In the genomic region with DNA sequence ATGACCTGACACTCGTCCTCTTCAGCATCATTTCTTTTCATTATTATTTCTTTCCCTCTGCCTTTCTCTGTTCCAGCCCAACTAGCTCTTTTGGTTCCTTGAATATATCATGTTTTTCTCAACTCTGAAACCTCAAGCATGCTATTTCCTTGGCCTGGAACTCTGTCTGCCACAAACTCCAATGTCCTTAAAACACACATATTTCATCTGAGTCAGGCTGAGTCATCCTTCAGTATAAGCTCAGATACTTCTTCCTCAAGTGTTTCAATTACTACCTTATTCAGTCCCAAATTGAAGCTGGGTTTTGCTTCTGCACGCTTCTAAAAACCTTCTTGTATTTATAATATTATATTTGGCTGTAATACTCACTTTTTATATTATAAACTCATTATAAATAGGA, we compare ENCODE assay signal across 12 cellular contexts.
DNase-seq lines count a peak whose midpoint lies in the region; ATAC-seq and TF ChIP-seq lines count a peak whose summit lies in the region.
"Had no signal": no experiment of that assay in that cellular context is flagged by ENCODE, and none has a peak within 500 bp of the region (broad histone marks: within the 10 kb centered on the region; RNA-seq: fewer than 3 reads in every experiment).

No MANE protein-coding gene starts in this region.

- intact Hi-C loops in Panc1 (cut with micrococcal nuclease; ENCODE audit: unreplicated experiment) = no loop called here

- H3K4me1 ChIP-seq in Panc1 (ENCODE audit: control insufficient read depth, insufficient read depth, low read length) = no peaks in the 10 kb centered on the region
- H3K4me1 ChIP-seq: neural progenitor cell had no signal

- no TSS peak for BruUV-seq in Panc1 (replicated peaks; lab: Mats Ljungman, UMichigan)

- POLR2A ChIA-PET in Panc1 (lab: Charles Lee) = no interaction called here

- DNase-seq in GM04503 (ENCODE audit: low read depth) (peak; percentile 84), Panc1 (ENCODE audit: low read depth, low spot score) (peak; percentile 8), fibroblast of peridontal ligament (ENCODE audit: extremely low read depth) (peak; percentile 95), retinal pigment epithelial cell (ENCODE audit: low read depth) (peak; percentile 55), GM13977 (ENCODE audit: low spot score) (no peak)
- DNase-seq: amygdala, heart right ventricle, NCI-H1105 treated with DMSO at 0.1 percent for 48 hours had no signal

- no peaks in the 10 kb centered on the region for H3K27me3 ChIP-seq in Panc1 (ENCODE audit: control insufficient read depth, insufficient read depth, low read length)
- H3K27me3 ChIP-seq: heart right ventricle, neural progenitor cell had no signal

- no peak overlapping the region for H3K27ac ChIP-seq in Panc1 (ENCODE audit: low read length)
- H3K27ac ChIP-seq: heart right ventricle, neural progenitor cell had no signal

- CTCF ChIA-PET in Panc1 (lab: Charles Lee) = no interaction called here

- no peaks in the 10 kb centered on the region for H3K36me3 ChIP-seq in Panc1 (ENCODE audit: control insufficient read depth, insufficient read depth, low read length)
- H3K36me3 ChIP-seq: heart right ventricle, neural progenitor cell had no signal

- ATAC-seq in Panc1 = no peak
- no peak for ATAC-seq in GM18873 (IDR thresholded peaks at IDR 0.05; ENCODE audit: low FRiP score, unreplicated experiment)
- ATAC-seq in GM21825 (IDR thresholded peaks at IDR 0.05; ENCODE audit: unreplicated experiment) = no peak
- no peak for ATAC-seq in GM19023 (IDR thresholded peaks at IDR 0.05; ENCODE audit: unreplicated experiment)
- ATAC-seq: heart right ventricle had no signal

- TF ChIP-seq CTCF in Panc1 (IDR thresholded peaks at IDR 0.05) = no peak
- TF ChIP-seq CTCF in retinal pigment epithelial cell (conservative IDR thresholded peaks at IDR 0.05; ENCODE audit: low read depth, low read length) = no peak
- no peak for TF ChIP-seq CTCF in GM13977 (IDR thresholded peaks at IDR 0.05; ENCODE audit: extremely low read depth, insufficient read depth, missing control alignments)

- in situ Hi-C loops in Panc1 (cut with HindIII; ENCODE audit: low pct_unique_long_range_greater_than_20kb, low sequenced_read_pairs) = no loop called here
- in situ Hi-C loops in GM13977 (cut with MboI; ENCODE audit: low pct_unique_long_range_greater_than_20kb, low sequenced_read_pairs, unreplicated experiment) = no loop called here

- H3K4me3 ChIP-seq in Panc1 (ENCODE audit: low read depth in 2 of 2, low read length in 2 of 2) (no peak overlapping the region), retinal pigment epithelial cell (ENCODE audit: low read length) (no peak overlapping the region)
- H3K4me3 ChIP-seq: heart right ventricle, neural progenitor cell had no signal

- no peaks in the 10 kb centered on the region for H3K9me3 ChIP-seq in Panc1 (ENCODE audit: control insufficient read depth, insufficient read depth, low read depth, low read length)
